Comparison of ENCODE assay signal across 8 cellular contexts in the genomic region with DNA sequence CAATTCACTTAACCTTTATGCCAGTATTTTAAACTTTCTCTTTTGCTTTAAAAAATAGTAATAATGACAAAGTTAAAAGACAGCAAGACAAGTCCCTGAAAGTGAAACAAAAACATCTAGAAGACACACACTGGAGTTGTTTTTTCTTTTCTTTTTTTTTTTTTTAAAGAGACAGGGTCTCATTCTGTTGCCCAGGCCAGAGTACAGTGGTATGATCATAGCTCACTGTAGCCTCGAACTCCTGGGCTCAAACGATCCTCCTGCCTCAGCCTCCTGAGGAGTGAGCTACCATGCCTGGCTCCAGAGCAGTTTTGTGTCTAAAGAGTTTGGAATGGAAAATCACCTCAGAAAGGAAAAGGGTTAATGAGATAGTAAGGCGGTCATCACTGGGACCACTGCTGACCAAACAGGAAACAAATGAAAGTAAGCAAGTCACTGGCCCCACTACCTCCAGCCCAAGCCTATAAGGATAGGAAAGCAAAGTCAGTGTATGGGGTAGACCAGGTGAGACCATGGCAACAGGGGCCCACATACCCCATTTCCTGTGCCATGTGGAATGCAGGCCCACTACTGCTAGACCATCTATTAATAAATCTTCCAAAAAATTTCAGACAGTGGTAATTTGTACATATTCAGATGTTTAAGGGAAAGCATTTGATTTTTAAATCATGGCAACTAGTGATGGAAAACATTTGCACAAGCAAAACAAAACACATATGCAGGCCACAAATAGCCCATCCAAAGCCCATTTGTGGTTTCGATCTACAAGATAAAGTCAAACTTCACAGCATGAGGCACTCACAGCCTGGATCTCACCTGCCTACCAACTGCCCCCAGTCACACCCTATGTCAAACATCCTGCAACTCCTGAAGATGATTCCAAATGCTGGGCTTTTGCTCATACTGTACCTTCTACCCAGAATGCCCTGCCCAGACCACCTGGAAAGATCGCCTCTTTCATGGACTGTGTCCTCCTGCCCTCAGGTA.
A peak's percentile ranks its signal among the peaks of the same experiment; 100 is the strongest.
DNase-seq lines count a peak whose midpoint lies in the region; ATAC-seq and TF ChIP-seq lines count a peak whose summit lies in the region.

No MANE protein-coding gene starts in this region.

- H3K4me3 ChIP-seq in BE2C (ENCODE audit: low read depth, low read length) (no peak overlapping the region), upper lobe of left lung (peak overlapping the region in 2 of 4 donors; percentile 1 to 11)

- intact Hi-C loops in Calu3 (cut with micrococcal nuclease; ENCODE audit: unreplicated experiment) (loop anchor here (5.0 kb wide), 1 partner anchor 64 kb away; a partner anchor contains a TSS), left ventricle myocardium superior (cut with micrococcal nuclease) (no loop called here)

- no peak for TF ChIP-seq CTCF in Calu3 (IDR thresholded peaks at IDR 0.05; ENCODE audit: unreplicated experiment)
- no peak for TF ChIP-seq CTCF in BE2C (IDR thresholded peaks at IDR 0.05; ENCODE audit: low read depth, low read length)
- TF ChIP-seq CTCF in upper lobe of left lung (IDR thresholded peaks at IDR 0.05) = no peak

- TF ChIP-seq POLR2A in upper lobe of left lung (IDR thresholded peaks at IDR 0.05) = no peak

- ATAC-seq in GM21381 (IDR thresholded peaks at IDR 0.05; ENCODE audit: unreplicated experiment) (peak; percentile 88), HG03571 (IDR thresholded peaks at IDR 0.05; ENCODE audit: unreplicated experiment) (peak; percentile 77), upper lobe of left lung (ENCODE audit: low FRiP score in 2 of 2) (no peak), left ventricle myocardium superior (no peak)

- H3K27ac ChIP-seq in upper lobe of left lung = peak overlapping the region in 1 of 4 donors; percentile 46

- DNase-seq in Calu3 (no peak), fibroblast of peridontal ligament (ENCODE audit: extremely low read depth) (peak; percentile 46), BE2C (no peak), dedifferentiated amniotic fluid mesenchymal stem cell (ENCODE audit: extremely low spot score) (no peak), upper lobe of left lung (no peak), left ventricle myocardium superior (no peak)

- no TSS peak for BruUV-seq in Calu3 (replicated peaks; lab: Mats Ljungman, UMichigan)

- no peaks in the 10 kb centered on the region for H3K27me3 Mint-ChIP-seq in Calu3 (ENCODE audit: unreplicated experiment)

- peaks cover 7% of the 10 kb centered on the region for H3K36me3 Mint-ChIP-seq in Calu3 (ENCODE audit: insufficient read depth, unreplicated experiment)

- WGBS in upper lobe of left lung, 2 donors = 70 to 81% methylated on average over 5 of the region's 5 CpGs

- no peaks in the 10 kb centered on the region for H3K4me1 ChIP-seq in BE2C
- peaks cover 9 to 14% (median 11%) of the 10 kb centered on the region in 4 donors for H3K4me1 ChIP-seq in upper lobe of left lung

- H3K9me3 ChIP-seq in BE2C = no peaks in the 10 kb centered on the region
- H3K9me3 ChIP-seq in upper lobe of left lung = peaks cover 0 to 6% (median 2%) of the 10 kb centered on the region in 4 donors

- TF ChIP-seq EP300 in upper lobe of left lung (IDR thresholded peaks at IDR 0.05) = no peak

- peak overlapping the region; percentile 43 for H3K4me3 Mint-ChIP-seq in Calu3 (ENCODE audit: low read depth, unreplicated experiment)

- peaks cover 53% of the 10 kb centered on the region for H3K4me1 Mint-ChIP-seq in Calu3 (ENCODE audit: low read depth, unreplicated experiment)

- H3K36me3 ChIP-seq in BE2C = no peaks in the 10 kb centered on the region
- no peaks in the 10 kb centered on the region for H3K36me3 ChIP-seq in upper lobe of left lung

- H3K9me3 Mint-ChIP-seq in Calu3 (ENCODE audit: low read depth, unreplicated experiment) = peaks cover 4% of the 10 kb centered on the region

- CTCF ChIA-PET in Calu3 (lab: Charles Lee) = interaction anchor here (1.3 kb wide), 1 partner anchor 13 kb away, joined by 5 read pairs; no protein-coding TSS in a partner anchor

- peak overlapping the region; percentile 31 for H3K27ac Mint-ChIP-seq in Calu3 (ENCODE audit: unreplicated experiment)

- H3K27me3 ChIP-seq in BE2C = no peaks in the 10 kb centered on the region
- H3K27me3 ChIP-seq in upper lobe of left lung = no peaks in the 10 kb centered on the region

Comparison
In these comparisons a context has a peak if more than half of its experiments do, and no peak if none do; other contexts are left out.
1. ATAC-seq: peak in GM21381 (single experiment) and HG03571 (single experiment); none in upper lobe of left lung (0 of 2) and left ventricle myocardium superior (single experiment).